In genomic region chr6:47478233-47479155, GRCh38 we compare ENCODE assay signal across 1 cellular context.
TF ChIP-seq lines count a peak whose summit lies in the region.

No MANE protein-coding gene starts in this region.

TF ChIP-seq in K562, 482 proteins besides CTCF, POLR2A, EP300 and RAD21 (continued from another document and continues in another):
- TF ChIP-seq CHD7 (IDR thresholded peaks at IDR 0.05; ENCODE audit: low read depth, low read length) (no peak), NUFIP1 (IDR thresholded peaks at IDR 0.05; ENCODE audit: partially characterized antibody) (no peak), TCF3 (CRISPR knock-in tag; IDR thresholded peaks at IDR 0.05) (0 out of 2 replicates have a peak, but pooled peaks have one; percentile 13), ZNF146 (CRISPR knock-in tag; IDR thresholded peaks at IDR 0.05; ENCODE audit: unreplicated experiment) (no peak), ZNF699 (CRISPR knock-in tag; IDR thresholded peaks at IDR 0.05; ENCODE audit: insufficient replicate concordance) (no peak), SLC30A9 (CRISPR knock-in tag; IDR thresholded peaks at IDR 0.05) (no peak), FOXP1 (CRISPR knock-in tag; IDR thresholded peaks at IDR 0.05) (no peak), SMAD1 (IDR thresholded peaks at IDR 0.05; ENCODE audit: low read depth, low read length, partially characterized antibody) (no peak), ZNF274 (IDR thresholded peaks at IDR 0.05; ENCODE audit: borderline replicate concordance, low read depth, low read length) (no peak), SNAPC5 (CRISPR knock-in tag; IDR thresholded peaks at IDR 0.05) (no peak), RBM22 (IDR thresholded peaks at IDR 0.05; ENCODE audit: low read depth, low read length, poor library complexity, severe bottlenecking) (no peak), SRSF3 (IDR thresholded peaks at IDR 0.05; ENCODE audit: insufficient read depth, low read length) (no peak), ILK (tag; IDR thresholded peaks at IDR 0.05; ENCODE audit: borderline replicate concordance, low read depth) (no peak), LCOR (CRISPR knock-in tag; IDR thresholded peaks at IDR 0.05) (no peak), RNF2 (IDR thresholded peaks at IDR 0.05) (no peak), CBX1 (IDR thresholded peaks at IDR 0.05; ENCODE audit: low read depth) (no peak), TOE1 (IDR thresholded peaks at IDR 0.05; ENCODE audit: borderline replicate concordance) (no peak), TOE1 (CRISPR knock-in tag; IDR thresholded peaks at IDR 0.05; ENCODE audit: borderline replicate concordance, low read depth) (no peak), FOXJ2 (tag; IDR thresholded peaks at IDR 0.05) (no peak), TFAP4 (CRISPR knock-in tag; IDR thresholded peaks at IDR 0.05; ENCODE audit: borderline replicate concordance) (0 out of 2 replicates have a peak, but pooled peaks have one; percentile 12), EGR1 (conservative IDR thresholded peaks at IDR 0.05) (peak; percentile 56)
- TF ChIP-seq, protein P1, sequence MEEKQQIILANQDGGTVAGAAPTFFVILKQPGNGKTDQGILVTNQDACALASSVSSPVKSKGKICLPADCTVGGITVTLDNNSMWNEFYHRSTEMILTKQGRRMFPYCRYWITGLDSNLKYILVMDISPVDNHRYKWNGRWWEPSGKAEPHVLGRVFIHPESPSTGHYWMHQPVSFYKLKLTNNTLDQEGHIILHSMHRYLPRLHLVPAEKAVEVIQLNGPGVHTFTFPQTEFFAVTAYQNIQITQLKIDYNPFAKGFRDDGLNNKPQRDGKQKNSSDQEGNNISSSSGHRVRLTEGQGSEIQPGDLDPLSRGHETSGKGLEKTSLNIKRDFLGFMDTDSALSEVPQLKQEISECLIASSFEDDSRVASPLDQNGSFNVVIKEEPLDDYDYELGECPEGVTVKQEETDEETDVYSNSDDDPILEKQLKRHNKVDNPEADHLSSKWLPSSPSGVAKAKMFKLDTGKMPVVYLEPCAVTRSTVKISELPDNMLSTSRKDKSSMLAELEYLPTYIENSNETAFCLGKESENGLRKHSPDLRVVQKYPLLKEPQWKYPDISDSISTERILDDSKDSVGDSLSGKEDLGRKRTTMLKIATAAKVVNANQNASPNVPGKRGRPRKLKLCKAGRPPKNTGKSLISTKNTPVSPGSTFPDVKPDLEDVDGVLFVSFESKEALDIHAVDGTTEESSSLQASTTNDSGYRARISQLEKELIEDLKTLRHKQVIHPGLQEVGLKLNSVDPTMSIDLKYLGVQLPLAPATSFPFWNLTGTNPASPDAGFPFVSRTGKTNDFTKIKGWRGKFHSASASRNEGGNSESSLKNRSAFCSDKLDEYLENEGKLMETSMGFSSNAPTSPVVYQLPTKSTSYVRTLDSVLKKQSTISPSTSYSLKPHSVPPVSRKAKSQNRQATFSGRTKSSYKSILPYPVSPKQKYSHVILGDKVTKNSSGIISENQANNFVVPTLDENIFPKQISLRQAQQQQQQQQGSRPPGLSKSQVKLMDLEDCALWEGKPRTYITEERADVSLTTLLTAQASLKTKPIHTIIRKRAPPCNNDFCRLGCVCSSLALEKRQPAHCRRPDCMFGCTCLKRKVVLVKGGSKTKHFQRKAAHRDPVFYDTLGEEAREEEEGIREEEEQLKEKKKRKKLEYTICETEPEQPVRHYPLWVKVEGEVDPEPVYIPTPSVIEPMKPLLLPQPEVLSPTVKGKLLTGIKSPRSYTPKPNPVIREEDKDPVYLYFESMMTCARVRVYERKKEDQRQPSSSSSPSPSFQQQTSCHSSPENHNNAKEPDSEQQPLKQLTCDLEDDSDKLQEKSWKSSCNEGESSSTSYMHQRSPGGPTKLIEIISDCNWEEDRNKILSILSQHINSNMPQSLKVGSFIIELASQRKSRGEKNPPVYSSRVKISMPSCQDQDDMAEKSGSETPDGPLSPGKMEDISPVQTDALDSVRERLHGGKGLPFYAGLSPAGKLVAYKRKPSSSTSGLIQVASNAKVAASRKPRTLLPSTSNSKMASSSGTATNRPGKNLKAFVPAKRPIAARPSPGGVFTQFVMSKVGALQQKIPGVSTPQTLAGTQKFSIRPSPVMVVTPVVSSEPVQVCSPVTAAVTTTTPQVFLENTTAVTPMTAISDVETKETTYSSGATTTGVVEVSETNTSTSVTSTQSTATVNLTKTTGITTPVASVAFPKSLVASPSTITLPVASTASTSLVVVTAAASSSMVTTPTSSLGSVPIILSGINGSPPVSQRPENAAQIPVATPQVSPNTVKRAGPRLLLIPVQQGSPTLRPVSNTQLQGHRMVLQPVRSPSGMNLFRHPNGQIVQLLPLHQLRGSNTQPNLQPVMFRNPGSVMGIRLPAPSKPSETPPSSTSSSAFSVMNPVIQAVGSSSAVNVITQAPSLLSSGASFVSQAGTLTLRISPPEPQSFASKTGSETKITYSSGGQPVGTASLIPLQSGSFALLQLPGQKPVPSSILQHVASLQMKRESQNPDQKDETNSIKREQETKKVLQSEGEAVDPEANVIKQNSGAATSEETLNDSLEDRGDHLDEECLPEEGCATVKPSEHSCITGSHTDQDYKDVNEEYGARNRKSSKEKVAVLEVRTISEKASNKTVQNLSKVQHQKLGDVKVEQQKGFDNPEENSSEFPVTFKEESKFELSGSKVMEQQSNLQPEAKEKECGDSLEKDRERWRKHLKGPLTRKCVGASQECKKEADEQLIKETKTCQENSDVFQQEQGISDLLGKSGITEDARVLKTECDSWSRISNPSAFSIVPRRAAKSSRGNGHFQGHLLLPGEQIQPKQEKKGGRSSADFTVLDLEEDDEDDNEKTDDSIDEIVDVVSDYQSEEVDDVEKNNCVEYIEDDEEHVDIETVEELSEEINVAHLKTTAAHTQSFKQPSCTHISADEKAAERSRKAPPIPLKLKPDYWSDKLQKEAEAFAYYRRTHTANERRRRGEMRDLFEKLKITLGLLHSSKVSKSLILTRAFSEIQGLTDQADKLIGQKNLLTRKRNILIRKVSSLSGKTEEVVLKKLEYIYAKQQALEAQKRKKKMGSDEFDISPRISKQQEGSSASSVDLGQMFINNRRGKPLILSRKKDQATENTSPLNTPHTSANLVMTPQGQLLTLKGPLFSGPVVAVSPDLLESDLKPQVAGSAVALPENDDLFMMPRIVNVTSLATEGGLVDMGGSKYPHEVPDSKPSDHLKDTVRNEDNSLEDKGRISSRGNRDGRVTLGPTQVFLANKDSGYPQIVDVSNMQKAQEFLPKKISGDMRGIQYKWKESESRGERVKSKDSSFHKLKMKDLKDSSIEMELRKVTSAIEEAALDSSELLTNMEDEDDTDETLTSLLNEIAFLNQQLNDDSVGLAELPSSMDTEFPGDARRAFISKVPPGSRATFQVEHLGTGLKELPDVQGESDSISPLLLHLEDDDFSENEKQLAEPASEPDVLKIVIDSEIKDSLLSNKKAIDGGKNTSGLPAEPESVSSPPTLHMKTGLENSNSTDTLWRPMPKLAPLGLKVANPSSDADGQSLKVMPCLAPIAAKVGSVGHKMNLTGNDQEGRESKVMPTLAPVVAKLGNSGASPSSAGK (IDR thresholded peaks at IDR 0.05), result no peak; the same call in 1 of the 2 replicates
- TF ChIP-seq, protein P2, sequence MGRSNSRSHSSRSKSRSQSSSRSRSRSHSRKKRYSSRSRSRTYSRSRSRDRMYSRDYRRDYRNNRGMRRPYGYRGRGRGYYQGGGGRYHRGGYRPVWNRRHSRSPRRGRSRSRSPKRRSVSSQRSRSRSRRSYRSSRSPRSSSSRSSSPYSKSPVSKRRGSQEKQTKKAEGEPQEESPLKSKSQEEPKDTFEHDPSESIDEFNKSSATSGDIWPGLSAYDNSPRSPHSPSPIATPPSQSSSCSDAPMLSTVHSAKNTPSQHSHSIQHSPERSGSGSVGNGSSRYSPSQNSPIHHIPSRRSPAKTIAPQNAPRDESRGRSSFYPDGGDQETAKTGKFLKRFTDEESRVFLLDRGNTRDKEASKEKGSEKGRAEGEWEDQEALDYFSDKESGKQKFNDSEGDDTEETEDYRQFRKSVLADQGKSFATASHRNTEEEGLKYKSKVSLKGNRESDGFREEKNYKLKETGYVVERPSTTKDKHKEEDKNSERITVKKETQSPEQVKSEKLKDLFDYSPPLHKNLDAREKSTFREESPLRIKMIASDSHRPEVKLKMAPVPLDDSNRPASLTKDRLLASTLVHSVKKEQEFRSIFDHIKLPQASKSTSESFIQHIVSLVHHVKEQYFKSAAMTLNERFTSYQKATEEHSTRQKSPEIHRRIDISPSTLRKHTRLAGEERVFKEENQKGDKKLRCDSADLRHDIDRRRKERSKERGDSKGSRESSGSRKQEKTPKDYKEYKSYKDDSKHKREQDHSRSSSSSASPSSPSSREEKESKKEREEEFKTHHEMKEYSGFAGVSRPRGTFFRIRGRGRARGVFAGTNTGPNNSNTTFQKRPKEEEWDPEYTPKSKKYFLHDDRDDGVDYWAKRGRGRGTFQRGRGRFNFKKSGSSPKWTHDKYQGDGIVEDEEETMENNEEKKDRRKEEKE (IDR thresholded peaks at IDR 0.05; ENCODE audit: borderline replicate concordance in 1 of 2, control insufficient read depth in 1 of 2, low read depth in 2 of 2, low read length in 1 of 2), result no peak
